ENCODE assay signal across 9 cellular contexts in genomic region chr6:32244946-32245398, GRCh38. TPM values are rescaled to one million over a fixed set of nuclear protein-coding genes. Genes with fewer than 3 reads are reported as not detected.
DNase-seq lines count a peak whose midpoint lies in the region; ATAC-seq, FAIRE-seq and TF ChIP-seq lines count a peak whose summit lies in the region.
"Had no signal": no experiment of that assay in that cellular context is flagged by ENCODE, and none has a peak within 500 bp of the region (broad histone marks: within the 10 kb centered on the region; RNA-seq: fewer than 3 reads in every experiment).

No MANE protein-coding gene starts in this region.

- H3K4me3 Mint-ChIP-seq in activated naive CD8-positive, alpha-beta T cell treated with anti-CD3 and anti-CD28 coated beads, Interleukin-2, amount 50 U/mL, for 24 hours = peak overlapping the region; percentile 30

- peak overlapping the region; percentile 77 for H3K27ac ChIP-seq in left ventricle myocardium inferior (replicated peaks)
- H3K27ac ChIP-seq in rectal smooth muscle tissue (ENCODE audit: low read depth, low read length) = no peak overlapping the region

- H3K36me3 ChIP-seq in left ventricle myocardium inferior (no peaks in the 10 kb centered on the region), rectal smooth muscle tissue (ENCODE audit: control insufficient read depth, insufficient read depth, low read length) (no peaks in the 10 kb centered on the region)

- intact Hi-C loops in left ventricle myocardium inferior (cut with micrococcal nuclease) = no loop called here

- peak; percentile 92 for TF ChIP-seq CTCF in left ventricle myocardium inferior (IDR thresholded peaks at IDR 0.05; ENCODE audit: borderline replicate concordance)

- H3K27me3 Mint-ChIP-seq in activated naive CD8-positive, alpha-beta T cell treated with anti-CD3 and anti-CD28 coated beads, Interleukin-2, amount 50 U/mL, for 24 hours = peaks cover 2% of the 10 kb centered on the region

- peak overlapping the region; percentile 25 for H3K4me3 ChIP-seq in left ventricle myocardium inferior
- peak overlapping the region; percentile 7 for H3K4me3 ChIP-seq in rectal smooth muscle tissue (ENCODE audit: low read length)

- peaks cover 29% of the 10 kb centered on the region for H3K4me1 Mint-ChIP-seq in activated naive CD8-positive, alpha-beta T cell treated with anti-CD3 and anti-CD28 coated beads, Interleukin-2, amount 50 U/mL, for 24 hours

- H3K36me3 Mint-ChIP-seq in activated naive CD8-positive, alpha-beta T cell treated with anti-CD3 and anti-CD28 coated beads, Interleukin-2, amount 50 U/mL, for 24 hours (ENCODE audit: low read depth) = no peaks in the 10 kb centered on the region

- peak; percentile 76 for DNase-seq in DMS53 (lab: John Stamatoyannopoulos, UW)
- peak; percentile 57 for DNase-seq in HuH-7.5 (ENCODE audit: low spot score)
- DNase-seq in SW 1271 (lab: John Stamatoyannopoulos, UW) = peak; percentile 29 to 70
- DNase-seq in activated naive CD8-positive, alpha-beta T cell treated with anti-CD3 and anti-CD28 coated beads, Interleukin-2, amount 50 U/mL, for 24 hours = peak; percentile 83
- peak; percentile 84 for DNase-seq in left ventricle myocardium inferior
- peak; percentile 90 for DNase-seq in urothelium cell line (ENCODE audit: low spot score)

- peak; percentile 60 for ATAC-seq in activated naive CD8-positive, alpha-beta T cell treated with anti-CD3 and anti-CD28 coated beads, Interleukin-2, amount 50 U/mL, for 24 hours
- ATAC-seq in HG02870 (IDR thresholded peaks at IDR 0.05; ENCODE audit: unreplicated experiment) = no peak

- peaks cover 15% of the 10 kb centered on the region for H3K9me3 Mint-ChIP-seq in activated naive CD8-positive, alpha-beta T cell treated with anti-CD3 and anti-CD28 coated beads, Interleukin-2, amount 50 U/mL, for 24 hours

- H3K9me3 ChIP-seq in left ventricle myocardium inferior (replicated peaks) = no peaks in the 10 kb centered on the region

- no peak overlapping the region for H3K9ac ChIP-seq in rectal smooth muscle tissue (ENCODE audit: low read length)

- H3K27me3 ChIP-seq in left ventricle myocardium inferior (ENCODE audit: low read depth) (peaks cover 12% of the 10 kb centered on the region), rectal smooth muscle tissue (ENCODE audit: control insufficient read depth, insufficient read depth, low read length) (no peaks in the 10 kb centered on the region)

- H3K4me1 ChIP-seq in left ventricle myocardium inferior = peaks cover 17% of the 10 kb centered on the region
- H3K4me1 ChIP-seq in rectal smooth muscle tissue (ENCODE audit: control insufficient read depth, insufficient read depth, low read length) = no peaks in the 10 kb centered on the region

- no peak overlapping the region for H3K27ac Mint-ChIP-seq in activated naive CD8-positive, alpha-beta T cell treated with anti-CD3 and anti-CD28 coated beads, Interleukin-2, amount 50 U/mL, for 24 hours

- FAIRE-seq in urothelium cell line (lab: Jason Lieb, UNC) = no peak
- FAIRE-seq: islet of Langerhans had no signal

RNA-seq across cellular contexts. Expression of gene NOTCH4, which starts 21.1 kb away (rescaled TPM):
- total RNA-seq in left ventricle myocardium inferior = 23.0 TPM

RNA-seq across cellular contexts. Expression of gene GPSM3, which starts 52.5 kb away (rescaled TPM):
- 5.0 TPM for total RNA-seq in left ventricle myocardium inferior

RNA-seq across cellular contexts. Expression of gene PBX2, which starts 55.0 kb away (rescaled TPM):
- 36.5 TPM for total RNA-seq in left ventricle myocardium inferior
